Comparison of ENCODE assay signal across 32 cellular contexts in genomic region chr14:36096090-36096489, GRCh38.
DNase-seq lines count a peak whose midpoint lies in the region; FAIRE-seq and TF ChIP-seq lines count a peak whose summit lies in the region.
"Had no signal": no experiment of that assay in that cellular context is flagged by ENCODE, and none has a peak within 500 bp of the region (broad histone marks: within the 10 kb centered on the region; RNA-seq: fewer than 3 reads in every experiment).

No MANE protein-coding gene starts in this region.

- no peaks in the 10 kb centered on the region for H3K4me1 Mint-ChIP-seq in T-helper 2 cell treated with Interferon-gamma antibody and Interleukin-4, amounts not matched to agents 5 μg/mL and 100 μg/mL, for 36 hours (ENCODE audit: low read depth)
- H3K4me1 Mint-ChIP-seq: activated naive CD4-positive, alpha-beta T cell treated with anti-CD3 and anti-CD28 coated beads, Interleukin-2, amount 50 U/mL, for 24 hours; nephron had no signal

- CTCF ChIA-PET in HEK293T (lab: Yijun Ruan, JAX) = no interaction called here

- H3K36me3 Mint-ChIP-seq in T-helper 2 cell treated with Interferon-gamma antibody and Interleukin-4, amounts not matched to agents 5 μg/mL and 100 μg/mL, for 36 hours (ENCODE audit: low read depth) = no peaks in the 10 kb centered on the region
- H3K36me3 Mint-ChIP-seq: activated naive CD4-positive, alpha-beta T cell treated with anti-CD3 and anti-CD28 coated beads, Interleukin-2, amount 50 U/mL, for 24 hours had no signal

- no peak for TF ChIP-seq CTCF in bronchial epithelial cell (IDR thresholded peaks at IDR 0.05; ENCODE audit: insufficient read depth, low read length, severe bottlenecking)

- H3K9me3 Mint-ChIP-seq in T-helper 2 cell treated with Interferon-gamma antibody and Interleukin-4, amounts not matched to agents 5 μg/mL and 100 μg/mL, for 36 hours = no peaks in the 10 kb centered on the region
- H3K9me3 Mint-ChIP-seq: activated naive CD4-positive, alpha-beta T cell treated with anti-CD3 and anti-CD28 coated beads, Interleukin-2, amount 50 U/mL, for 24 hours; CD4-positive, alpha-beta T cell; nephron; T-helper 1 cell treated with Interleukin-12 subunit alpha and Interleukin-12 subunit beta and Interleukin-4 antibody, amounts not matched to agents 30 μg/mL and 1 μg/mL, for 36 hours had no signal

- H3K4me3 ChIP-seq in bronchial epithelial cell (ENCODE audit: low read depth, low read length) = no peak overlapping the region
- H3K4me3 ChIP-seq: dorsolateral prefrontal cortex, hepatocyte, mucosa of descending colon, right lobe of liver, thoracic aorta, vagina had no signal

- POLR2A ChIA-PET in HEK293T (lab: Yijun Ruan, JAX) = interaction anchor here (0.7 kb wide), 1 partner anchor 1075 kb away, joined by 3 read pairs; no protein-coding TSS in a partner anchor

- H3K4me3 Mint-ChIP-seq in T-helper 2 cell treated with Interferon-gamma antibody and Interleukin-4, amounts not matched to agents 5 μg/mL and 100 μg/mL, for 36 hours = no peak overlapping the region
- H3K4me3 Mint-ChIP-seq: activated naive CD4-positive, alpha-beta T cell treated with anti-CD3 and anti-CD28 coated beads, Interleukin-2, amount 50 U/mL, for 24 hours; CD4-positive, alpha-beta T cell; nephron; T-helper 1 cell treated with Interleukin-12 subunit alpha and Interleukin-12 subunit beta and Interleukin-4 antibody, amounts not matched to agents 30 μg/mL and 1 μg/mL, for 36 hours had no signal

- H3K27me3 Mint-ChIP-seq in T-helper 2 cell treated with Interferon-gamma antibody and Interleukin-4, amounts not matched to agents 5 μg/mL and 100 μg/mL, for 36 hours (ENCODE audit: low read depth) = peaks cover 2% of the 10 kb centered on the region

- no peak for FAIRE-seq in bronchial epithelial cell (lab: Jason Lieb, UNC)
- FAIRE-seq: endothelial cell of umbilical vein, frontal cortex, G401.6, GM18507, H54, islet of Langerhans had no signal

- peak; percentile 20 for DNase-seq in EH (ENCODE audit: low read depth)
- DNase-seq in M059J (ENCODE audit: low read depth) = peak; percentile 22
- DNase-seq in bronchial epithelial cell (ENCODE audit: low read depth) = peak; percentile 94
- DNase-seq in renal cortical epithelial cell (ENCODE audit: low read depth) = peak; percentile 29
- no peak for DNase-seq in HEK293T (ENCODE audit: extremely low spot score)
- DNase-seq in T-helper 1 cell = no peak
- DNase-seq in iPS-NIHi11 (ENCODE audit: low spot score) = no peak
- DNase-seq in T-helper 2 cell treated with Interferon-gamma antibody and Interleukin-4, amounts not matched to agents 5 μg/mL and 100 μg/mL, for 36 hours (ENCODE audit: low spot score) = no peak
- DNase-seq: aorta; CD4-positive, alpha-beta T cell; cerebellar nuclear complex; DMS 273 treated with DMSO at 0.1 percent for 48 hours; dorsolateral prefrontal cortex; mucosa of descending colon; MV-4-11; NCI-H146; NCI-H510A; right lobe of liver; stimulated activated CD4-positive, alpha-beta T cell treated with anti-CD3 and anti-CD28 coated beads, Interleukin-4, amount 100 ng/mL, for 4 hours; stimulated activated naive CD4-positive, alpha-beta T cell had no signal

- no peaks in the 10 kb centered on the region for H3K36me3 ChIP-seq in bronchial epithelial cell (ENCODE audit: control insufficient read depth, insufficient read depth, low read length)
- H3K36me3 ChIP-seq: right lobe of liver, thoracic aorta, vagina had no signal

- no peak overlapping the region for H3K27ac Mint-ChIP-seq in T-helper 2 cell treated with Interferon-gamma antibody and Interleukin-4, amounts not matched to agents 5 μg/mL and 100 μg/mL, for 36 hours
- H3K27ac Mint-ChIP-seq: activated naive CD4-positive, alpha-beta T cell treated with anti-CD3 and anti-CD28 coated beads, Interleukin-2, amount 50 U/mL, for 24 hours; CD4-positive, alpha-beta T cell; nephron; T-helper 1 cell treated with Interleukin-12 subunit alpha and Interleukin-12 subunit beta and Interleukin-4 antibody, amounts not matched to agents 30 μg/mL and 1 μg/mL, for 36 hours had no signal

- H3K27me3 ChIP-seq in bronchial epithelial cell (ENCODE audit: control insufficient read depth, insufficient read depth, low read length) = no peaks in the 10 kb centered on the region
- H3K27me3 ChIP-seq: hepatocyte, right lobe of liver, vagina had no signal

TF ChIP-seq in HEK293T, 16 proteins besides CTCF, POLR2A, EP300 and RAD21:
- TF ChIP-seq FOXA1 (IDR thresholded peaks at IDR 0.05) = no peak
- TF ChIP-seq CTBP1 (IDR thresholded peaks at IDR 0.05; ENCODE audit: borderline replicate concordance) = no peak
- TF ChIP-seq HDGF (IDR thresholded peaks at IDR 0.05; ENCODE audit: borderline replicate concordance) = no peak
- no peak for TF ChIP-seq ARNT (IDR thresholded peaks at IDR 0.05)
- TF ChIP-seq PKNOX1 (IDR thresholded peaks at IDR 0.05) = no peak
- no peak for TF ChIP-seq TARDBP (IDR thresholded peaks at IDR 0.05)
- TF ChIP-seq ZNF384 (IDR thresholded peaks at IDR 0.05) = no peak
- no peak for TF ChIP-seq SP1 (IDR thresholded peaks at IDR 0.05)
- TF ChIP-seq LEF1 (IDR thresholded peaks at IDR 0.05; ENCODE audit: borderline replicate concordance) = no peak
- TF ChIP-seq FOXM1 (IDR thresholded peaks at IDR 0.05; ENCODE audit: borderline replicate concordance) = no peak
- TF ChIP-seq ELF4 (IDR thresholded peaks at IDR 0.05) = no peak
- TF ChIP-seq L3MBTL2 (conservative IDR thresholded peaks at IDR 0.05) = no peak
- TF ChIP-seq BHLHE40 (IDR thresholded peaks at IDR 0.05; ENCODE audit: borderline replicate concordance) = no peak
- no peak for TF ChIP-seq SUZ12 (IDR thresholded peaks at IDR 0.05)
- TF ChIP-seq FOXK2 (IDR thresholded peaks at IDR 0.05) = no peak
- TF ChIP-seq NFRKB (IDR thresholded peaks at IDR 0.05) = no peak

Comparison
In these comparisons a context has a peak if more than half of its experiments do, and no peak if none do; other contexts are left out.
1. DNase-seq: peak in EH (single experiment), M059J (single experiment), bronchial epithelial cell (single experiment) and renal cortical epithelial cell (single experiment); none in HEK293T (single experiment), T-helper 1 cell (0 of 5), iPS-NIHi11 (single experiment) and T-helper 2 cell treated with Interferon-gamma antibody and Interleukin-4, amounts not matched to agents 5 μg/mL and 100 μg/mL, for 36 hours (single experiment).